ENCODE assay signal across 28 cellular contexts in the genomic region with DNA sequence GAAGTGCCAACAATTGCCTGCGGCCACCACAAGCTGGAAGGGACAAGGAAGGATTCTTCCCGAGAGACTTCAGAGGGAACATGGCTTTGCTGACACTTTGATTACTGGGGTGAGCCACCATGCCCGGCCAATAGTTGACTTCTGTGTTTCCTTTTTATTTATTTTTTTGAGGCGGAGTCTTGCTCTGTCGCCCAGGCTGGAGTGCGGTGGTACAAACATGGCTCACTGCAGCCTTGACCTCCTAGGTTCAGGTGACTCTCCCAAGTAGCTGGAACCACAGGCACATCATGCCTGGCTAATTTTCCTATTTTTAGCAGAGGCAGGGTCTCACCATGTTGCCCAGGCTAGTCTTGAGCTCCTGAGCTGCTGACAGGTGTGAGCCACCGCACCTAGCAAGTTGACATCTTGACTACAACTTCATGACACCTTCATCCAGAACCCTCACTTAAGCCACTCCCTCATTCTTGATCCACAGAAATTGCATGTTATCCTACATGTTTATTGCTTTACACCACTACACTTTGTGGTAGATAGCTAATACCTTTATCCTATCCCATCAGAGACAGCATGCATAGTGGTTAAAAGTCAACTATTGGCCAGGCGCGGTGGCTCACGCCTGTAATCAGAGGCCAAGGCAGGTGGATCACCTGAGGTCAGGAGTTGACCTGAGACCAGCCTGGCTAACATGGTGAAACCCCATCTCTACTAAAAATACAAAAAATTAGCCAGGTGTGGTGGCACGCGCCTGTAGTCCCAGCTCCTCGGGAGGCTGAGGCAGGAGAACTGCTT. TPM values are rescaled to one million over a fixed set of nuclear protein-coding genes. Genes with fewer than 3 reads are reported as not detected.
"Had no signal": no experiment of that assay in that cellular context is flagged by ENCODE, and none has a peak within 500 bp of the region (broad histone marks: within the 10 kb centered on the region; RNA-seq: fewer than 3 reads in every experiment).

No MANE protein-coding gene starts in this region.

- H3K9me3 ChIP-seq: MG63 had no signal

- FAIRE-seq: RCC 7860, TTC549 had no signal

- H3K27ac ChIP-seq: brain microvascular endothelial cell, cardiac muscle cell had no signal

- H3K4me3 ChIP-seq: cardiac muscle cell, MG63 had no signal

- H3K36me3 ChIP-seq: brain microvascular endothelial cell, cardiac muscle cell, MG63 had no signal

- DNase-seq: activated B cell treated with CpG ODN at 0.5 μM for 24 hours; activated CD4-positive, alpha-beta memory T cell treated with anti-CD3 and anti-CD28 coated beads for 36 hours; activated CD4-positive, alpha-beta T cell treated with anti-CD3 and anti-CD28 coated beads for 1 hour; activated CD4-positive, alpha-beta T cell treated with anti-CD3 and anti-CD28 coated beads, Interleukin-2, amount 10 ng/mL, durations not matched to agents 7 days and 5 days; activated gamma-delta T cell treated with Interleukin-2 at 50 U/mL for 16 hours; activated naive CD4-positive, alpha-beta T cell treated with anti-CD3 and anti-CD28 coated beads, Interleukin-2, amount 10 ng/mL, durations not matched to agents 7 days and 5 days; activated naive CD8-positive, alpha-beta T cell treated with anti-CD3 and anti-CD28 coated beads for 36 hours; activated T-cell treated with anti-CD3 and anti-CD28 coated beads, Interleukin-2, amount 50 U/mL, for 72 hours; brain microvascular endothelial cell; MG63; MV-4-11; NCI-H1092 treated with DMSO at 0.1 percent for 48 hours; NCI-H1417 treated with DMSO at 0.1 percent for 48 hours; NCI-H1694; NCI-H2029; NCI-H345; NCI-H510A treated with DMSO at 0.1 percent for 48 hours; NCI-H69; NK-92 treated with Interleukin-12 subunit alpha and Interleukin-12 subunit beta, amount 100 ng/mL, for 24 hours; SHP77 treated with DMSO at 0.1 percent for 48 hours; T-helper 17 cell; T-helper 9 cell had no signal

- H3K4me1 Mint-ChIP-seq: activated CD4-positive, alpha-beta T cell treated with anti-CD3 and anti-CD28 coated beads, Interleukin-2, amount 10 ng/mL, durations not matched to agents 7 days and 5 days; activated naive CD4-positive, alpha-beta T cell treated with anti-CD3 and anti-CD28 coated beads, Interleukin-2, amount 10 ng/mL, durations not matched to agents 7 days and 5 days had no signal

- H3K27ac Mint-ChIP-seq: activated CD4-positive, alpha-beta memory T cell treated with anti-CD3 and anti-CD28 coated beads for 36 hours; activated CD4-positive, alpha-beta T cell treated with anti-CD3 and anti-CD28 coated beads, Interleukin-2, amount 10 ng/mL, durations not matched to agents 7 days and 5 days; activated naive CD4-positive, alpha-beta T cell treated with anti-CD3 and anti-CD28 coated beads, Interleukin-2, amount 10 ng/mL, durations not matched to agents 7 days and 5 days; activated naive CD8-positive, alpha-beta T cell treated with anti-CD3 and anti-CD28 coated beads for 36 hours; activated T-cell treated with anti-CD3 and anti-CD28 coated beads, Interleukin-2, amount 50 U/mL, for 72 hours; activated T-helper 2 cell treated with anti-CD3 and anti-CD28 coated beads, Interferon-gamma antibody, Interleukin-2, Interleukin-4, amounts not matched to agents 10 μg/mL and 5 μg/mL and 100 μg/mL, durations not matched to agents 14 hours and 24 hours and 36 hours; T-helper 17 cell had no signal

- H3K4me3 Mint-ChIP-seq: activated B cell treated with CpG ODN at 0.5 μM for 24 hours; activated CD4-positive, alpha-beta memory T cell treated with anti-CD3 and anti-CD28 coated beads for 36 hours; activated CD4-positive, alpha-beta T cell treated with anti-CD3 and anti-CD28 coated beads, Interleukin-2, amount 10 ng/mL, durations not matched to agents 7 days and 5 days; activated naive CD4-positive, alpha-beta T cell treated with anti-CD3 and anti-CD28 coated beads, Interleukin-2, amount 10 ng/mL, durations not matched to agents 7 days and 5 days; activated naive CD8-positive, alpha-beta T cell treated with anti-CD3 and anti-CD28 coated beads for 36 hours; activated T-cell treated with anti-CD3 and anti-CD28 coated beads, Interleukin-2, amount 50 U/mL, for 72 hours; T-helper 17 cell had no signal

- H3K27me3 ChIP-seq: brain microvascular endothelial cell, cardiac muscle cell, MG63 had no signal

- H3K9me3 Mint-ChIP-seq: activated B cell treated with CpG ODN at 0.5 μM for 24 hours; activated CD4-positive, alpha-beta memory T cell treated with anti-CD3 and anti-CD28 coated beads for 36 hours; activated CD4-positive, alpha-beta T cell treated with anti-CD3 and anti-CD28 coated beads, Interleukin-2, amount 10 ng/mL, durations not matched to agents 7 days and 5 days; activated naive CD4-positive, alpha-beta T cell treated with anti-CD3 and anti-CD28 coated beads, Interleukin-2, amount 10 ng/mL, durations not matched to agents 7 days and 5 days; activated T-cell treated with anti-CD3 and anti-CD28 coated beads, Interleukin-2, amount 50 U/mL, for 72 hours; activated T-helper 2 cell treated with anti-CD3 and anti-CD28 coated beads, Interferon-gamma antibody, Interleukin-2, Interleukin-4, amounts not matched to agents 10 μg/mL and 5 μg/mL and 100 μg/mL, durations not matched to agents 14 hours and 24 hours and 36 hours had no signal

- ATAC-seq: activated T-cell treated with anti-CD3 and anti-CD28 coated beads, Interleukin-2, amount 50 U/mL, for 72 hours; T-helper 17 cell had no signal

- H3K36me3 Mint-ChIP-seq: activated CD4-positive, alpha-beta memory T cell treated with anti-CD3 and anti-CD28 coated beads for 36 hours; activated naive CD4-positive, alpha-beta T cell treated with anti-CD3 and anti-CD28 coated beads, Interleukin-2, amount 10 ng/mL, durations not matched to agents 7 days and 5 days; activated naive CD8-positive, alpha-beta T cell treated with anti-CD3 and anti-CD28 coated beads for 36 hours had no signal

RNA-seq across cellular contexts. Expression of a gene that starts 16.1 kb away (rescaled TPM):
- total RNA-seq: activated CD4-positive, alpha-beta T cell treated with anti-CD3 and anti-CD28 coated beads, Interleukin-2, amount 10 ng/mL, durations not matched to agents 7 days and 5 days had no signal

RNA-seq across cellular contexts. Expression of a gene that starts 48.5 kb away (rescaled TPM):
- total RNA-seq: activated B cell treated with CpG ODN at 0.5 μM for 24 hours; activated CD4-positive, alpha-beta memory T cell treated with anti-CD3 and anti-CD28 coated beads for 36 hours; activated CD4-positive, alpha-beta T cell treated with anti-CD3 and anti-CD28 coated beads, Interleukin-2, amount 10 ng/mL, durations not matched to agents 7 days and 5 days; activated CD8-positive, alpha-beta memory T cell treated with anti-CD3 and anti-CD28 coated beads for 36 hours; activated naive CD8-positive, alpha-beta T cell treated with anti-CD3 and anti-CD28 coated beads for 36 hours; activated T-cell treated with anti-CD3 and anti-CD28 coated beads, Interleukin-2, amount 50 U/mL, for 72 hours; activated T-helper 2 cell treated with anti-CD3 and anti-CD28 coated beads, Interferon-gamma antibody, Interleukin-2, Interleukin-4, amounts not matched to agents 10 μg/mL and 5 μg/mL and 100 μg/mL, durations not matched to agents 14 hours and 24 hours and 36 hours; cardiac muscle cell; SK-MEL-5; T-helper 17 cell had no signal
- polyA plus RNA-seq: cardiac muscle cell had no signal

RNA-seq across cellular contexts. Expression of a gene that starts 50.6 kb away (rescaled TPM):
- total RNA-seq: SK-MEL-5 had no signal

RNA-seq across cellular contexts. Expression of a gene that starts 54.1 kb away (rescaled TPM):
- total RNA-seq: activated B cell treated with CpG ODN at 0.5 μM for 24 hours; activated CD4-positive, alpha-beta memory T cell treated with anti-CD3 and anti-CD28 coated beads for 36 hours; activated CD4-positive, alpha-beta T cell treated with anti-CD3 and anti-CD28 coated beads, Interleukin-2, amount 10 ng/mL, durations not matched to agents 7 days and 5 days; activated CD8-positive, alpha-beta memory T cell treated with anti-CD3 and anti-CD28 coated beads for 36 hours; activated naive CD8-positive, alpha-beta T cell treated with anti-CD3 and anti-CD28 coated beads for 36 hours; activated T-cell treated with anti-CD3 and anti-CD28 coated beads, Interleukin-2, amount 50 U/mL, for 72 hours; activated T-helper 2 cell treated with anti-CD3 and anti-CD28 coated beads, Interferon-gamma antibody, Interleukin-2, Interleukin-4, amounts not matched to agents 10 μg/mL and 5 μg/mL and 100 μg/mL, durations not matched to agents 14 hours and 24 hours and 36 hours; SK-MEL-5; T-helper 17 cell had no signal
